ENCODE assay signal across 8 cellular contexts in the genomic region with DNA sequence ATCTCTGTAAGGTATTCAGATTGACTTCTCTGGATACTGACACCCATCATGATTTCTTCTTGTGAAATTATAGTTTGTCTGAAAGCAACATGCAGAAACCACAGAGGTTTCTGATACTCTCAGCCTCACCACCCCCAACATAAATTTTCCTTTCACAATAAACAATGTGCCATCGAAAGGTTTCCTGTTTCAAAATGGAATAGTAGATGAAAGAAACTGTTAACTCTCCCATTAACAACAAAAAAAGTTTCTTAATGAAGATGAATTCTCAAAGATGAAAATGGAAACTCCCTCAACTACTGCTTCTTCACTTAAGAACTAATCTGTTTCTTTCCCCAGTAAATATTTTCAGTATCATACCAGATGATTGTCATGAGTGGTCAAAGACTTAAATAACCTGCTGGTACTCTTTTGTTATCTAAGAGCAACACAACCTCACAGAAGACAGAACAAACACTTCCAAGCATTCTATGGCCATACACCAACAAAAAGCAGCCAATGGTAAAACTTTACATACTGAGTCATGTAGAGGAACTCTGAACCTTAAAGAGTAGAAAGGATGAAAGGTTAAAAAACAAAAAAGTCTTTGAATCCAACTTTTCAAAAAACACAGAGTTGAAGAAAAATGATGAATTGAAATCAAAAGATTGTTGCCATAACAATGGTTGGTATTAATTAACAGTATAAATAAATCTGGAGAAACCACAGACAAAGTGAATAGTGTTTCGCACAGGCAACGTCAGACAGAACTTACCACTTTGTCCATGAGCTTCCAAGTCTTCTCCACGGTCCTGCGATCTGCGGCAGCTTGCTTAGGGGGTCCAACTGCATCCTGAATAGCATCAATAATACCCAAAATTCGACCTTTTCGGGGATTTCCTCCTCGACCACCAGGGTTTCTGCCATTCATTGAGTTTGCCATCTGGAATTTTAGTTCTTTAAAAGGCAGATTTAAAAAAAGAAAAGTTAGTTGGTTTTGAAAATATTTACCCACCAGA. TPM values are rescaled to one million over a fixed set of nuclear protein-coding genes. Genes with fewer than 3 reads are reported as not detected.
DNase-seq lines count a peak whose midpoint lies in the region; ATAC-seq, FAIRE-seq and TF ChIP-seq lines count a peak whose summit lies in the region.

No MANE protein-coding gene starts in this region.

- dilution Hi-C loops in endothelial cell of umbilical vein (cut with MboI; ENCODE audit: extremely low pct_ligation_motif_present, low sequenced_read_pairs): no loop called here

- H3K27me3 ChIP-seq in ACC112 (ENCODE audit: insufficient read depth, low read length): no peaks in the 10 kb centered on the region
- H3K27me3 ChIP-seq in endothelial cell of umbilical vein (ENCODE audit: control insufficient read depth in 2 of 2, insufficient read depth in 2 of 2, low read length in 2 of 2): no peaks in the 10 kb centered on the region
- H3K27me3 ChIP-seq in neuronal stem cell (ENCODE audit: control insufficient read depth in 3 of 3, insufficient read depth in 3 of 3, low read depth in 1 of 3, low read length in 3 of 3): peaks cover 0 to 2% (median 0%) of the 10 kb centered on the region in 3 experiments

- CTCF ChIA-PET in endothelial cell of umbilical vein (lab: Charles Lee): interaction anchor here (1.0 to 2.7 kb wide), 4 partner anchors 43 to 1198 kb away, joined by 4 to 9 read pairs (median 6); no protein-coding TSS in a partner anchor

- no peak overlapping the region for H2BK12ac ChIP-seq in neuronal stem cell (ENCODE audit: low read length)

- H3K23ac ChIP-seq in neuronal stem cell (ENCODE audit: low read depth, low read length, poor library complexity): no peak overlapping the region

- H2AFZ ChIP-seq in ACC112 (ENCODE audit: low read length, unreplicated experiment): peak overlapping the region; percentile 19
- H2AFZ ChIP-seq in endothelial cell of umbilical vein (ENCODE audit: low read depth, low read length): no peak overlapping the region
- H2AFZ ChIP-seq in neuronal stem cell (ENCODE audit: low read length): peak overlapping the region; percentile 23

- BruUV-seq in endothelial cell of umbilical vein (replicated peaks; lab: Mats Ljungman, UMichigan): TSS peak; percentile 29

- no CpG with 5 or more reads among the region's 9 CpGs for whole genome bisulfite sequencing in neuronal stem cell (ENCODE audit: extremely low coverage in 2 of 2, insufficient read length in 2 of 2, insufficient replicate concordance in 1 of 2), 2 donors

- no peak overlapping the region for H2BK5ac ChIP-seq in neuronal stem cell (ENCODE audit: low read length)

- no peak overlapping the region for H3K14ac ChIP-seq in neuronal stem cell (ENCODE audit: low read length)

- POLR2A ChIA-PET in endothelial cell of umbilical vein (lab: Charles Lee): no interaction called here

- H3K79me1 ChIP-seq in neuronal stem cell (ENCODE audit: low read depth, low read length): no peaks in the 10 kb centered on the region

- H3K4me3 ChIP-seq in ACC112 (ENCODE audit: low read depth, low read length) (peak overlapping the region; percentile 93), endothelial cell of umbilical vein (replicated peaks in 1 of 3; ENCODE audit: insufficient read depth in 1 of 3, low read depth in 1 of 3, low read length in 3 of 3) (peak overlapping the region; percentile 84 to 97 (median 94)), neuronal stem cell (ENCODE audit: low read length in 2 of 2) (peak overlapping the region in 1 of 2 donors; percentile 71)

- H3K36me3 ChIP-seq in ACC112 (ENCODE audit: insufficient read depth, low read length): peaks cover 27% of the 10 kb centered on the region
- H3K36me3 ChIP-seq in endothelial cell of umbilical vein (ENCODE audit: control insufficient read depth in 2 of 2, extremely low read depth in 1 of 2, insufficient read depth in 2 of 2, low read length in 2 of 2): peaks cover 0 to 2% of the 10 kb centered on the region in 2 experiments
- peaks cover 0 to 45% of the 10 kb centered on the region in 2 donors for H3K36me3 ChIP-seq in neuronal stem cell (replicated peaks in 1 of 2; ENCODE audit: control insufficient read depth in 2 of 2, insufficient read depth in 2 of 2, low read length in 2 of 2)

- TF ChIP-seq CTCF in endothelial cell of umbilical vein (IDR thresholded peaks at IDR 0.05; ENCODE audit: extremely low read depth in 1 of 2, insufficient read depth in 1 of 2, low read depth in 1 of 2, low read length in 2 of 2): no peak

- H3K9me3 ChIP-seq in endothelial cell of umbilical vein (replicated peaks; ENCODE audit: control insufficient read depth, insufficient read depth, low read length) (no peaks in the 10 kb centered on the region), neuronal stem cell (replicated peaks in 1 of 2; ENCODE audit: control insufficient read depth in 2 of 2, insufficient read depth in 1 of 2, low read depth in 1 of 2, low read length in 2 of 2) (no peaks in the 10 kb centered on the region)

- no peak overlapping the region for H3K4ac ChIP-seq in neuronal stem cell (ENCODE audit: low read length)

- DNase-seq in SK-N-DZ (ENCODE audit: low spot score): peak; percentile 12
- peak; percentile 89 for DNase-seq in endothelial cell of umbilical vein (ENCODE audit: low read depth, low spot score)
- DNase-seq in neuronal stem cell (ENCODE audit: low spot score): no peak
- no peak for DNase-seq in ureter (ENCODE audit: low spot score)
- DNase-seq in NCI-H187 treated with DMSO at 0.1 percent for 48 hours (lab: John Stamatoyannopoulos, UW): no peak

- H3K4me2 ChIP-seq in endothelial cell of umbilical vein (ENCODE audit: insufficient read depth, low read length) (peak overlapping the region; percentile 97), neuronal stem cell (ENCODE audit: insufficient read depth, low read length, poor library complexity, severe bottlenecking) (no peak overlapping the region)

- intact Hi-C loops in endothelial cell of umbilical vein (cut with micrococcal nuclease): loop anchor here (5.0 to 10.0 kb wide), 3 partner anchors 502 to 1198 kb away; partner anchors contain the start of gene ALCAM

- no peak overlapping the region for H2BK15ac ChIP-seq in neuronal stem cell (ENCODE audit: low read length)

- no peak overlapping the region for H4K91ac ChIP-seq in neuronal stem cell (ENCODE audit: low read depth, low read length, poor library complexity)

- H4K20me1 ChIP-seq in endothelial cell of umbilical vein (replicated peaks; ENCODE audit: control insufficient read depth, extremely low read depth, insufficient read depth, low read length): no peaks in the 10 kb centered on the region

- H3K18ac ChIP-seq in neuronal stem cell (ENCODE audit: low read length): no peak overlapping the region

- H2BK120ac ChIP-seq in neuronal stem cell (ENCODE audit: low read depth, low read length): no peak overlapping the region

- H4K8ac ChIP-seq in neuronal stem cell (ENCODE audit: low read depth, low read length): no peak overlapping the region

- ATAC-seq in GM18511 (IDR thresholded peaks at IDR 0.05; ENCODE audit: unreplicated experiment) (peak; percentile 31), HG02973 (IDR thresholded peaks at IDR 0.05; ENCODE audit: unreplicated experiment) (peak; percentile 20)

- FAIRE-seq in endothelial cell of umbilical vein (lab: Jason Lieb, UNC): peak; percentile 8

- no peak overlapping the region for H2AK5ac ChIP-seq in neuronal stem cell (ENCODE audit: low read depth, low read length)

- peak overlapping the region; percentile 89 for H3K27ac ChIP-seq in ACC112 (ENCODE audit: low read depth, low read length)
- peak overlapping the region; percentile 64 for H3K27ac ChIP-seq in endothelial cell of umbilical vein (ENCODE audit: insufficient read depth, low read depth, low read length)
- H3K27ac ChIP-seq in neuronal stem cell (replicated peaks; ENCODE audit: low read length): no peak overlapping the region

- peak overlapping the region; percentile 93 for H3K9ac ChIP-seq in endothelial cell of umbilical vein (replicated peaks; ENCODE audit: extremely low read depth, insufficient read depth, low read length)
- H3K9ac ChIP-seq in neuronal stem cell (ENCODE audit: low read depth, low read length, poor library complexity): no peak overlapping the region

- peak; percentile 27 for TF ChIP-seq POLR2A in endothelial cell of umbilical vein (IDR thresholded peaks at IDR 0.05; ENCODE audit: low read depth, low read length)

- no peaks in the 10 kb centered on the region for H3K9me1 ChIP-seq in endothelial cell of umbilical vein (replicated peaks; ENCODE audit: control insufficient read depth, extremely low read depth, insufficient read depth, low read length)

- peaks cover 62% of the 10 kb centered on the region for H3K79me2 ChIP-seq in ACC112 (ENCODE audit: control insufficient read depth, insufficient read depth, low read length, unreplicated experiment)
- H3K79me2 ChIP-seq in endothelial cell of umbilical vein (ENCODE audit: control insufficient read depth, insufficient read depth, low read length): peaks cover 43% of the 10 kb centered on the region

- H3K4me1 ChIP-seq in ACC112 (ENCODE audit: control insufficient read depth, insufficient read depth, low read length, unreplicated experiment) (peaks cover 37% of the 10 kb centered on the region), endothelial cell of umbilical vein (ENCODE audit: control insufficient read depth, extremely low read depth, insufficient read depth, low read length) (peaks cover 42% of the 10 kb centered on the region), neuronal stem cell (ENCODE audit: control insufficient read depth in 2 of 2, insufficient read depth in 1 of 2, low read depth in 1 of 2, low read length in 2 of 2) (peaks cover 0 to 2% of the 10 kb centered on the region in 2 donors)

TF ChIP-seq in endothelial cell of umbilical vein, 7 proteins besides CTCF, POLR2A, EP300 and RAD21 (continues in another document):
- TF ChIP-seq FOS (IDR thresholded peaks at IDR 0.05; ENCODE audit: borderline replicate concordance, insufficient read depth, low read length): no peak
- TF ChIP-seq, protein P1, sequence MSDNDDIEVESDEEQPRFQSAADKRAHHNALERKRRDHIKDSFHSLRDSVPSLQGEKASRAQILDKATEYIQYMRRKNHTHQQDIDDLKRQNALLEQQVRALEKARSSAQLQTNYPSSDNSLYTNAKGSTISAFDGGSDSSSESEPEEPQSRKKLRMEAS (IDR thresholded peaks at IDR 0.05; ENCODE audit: insufficient read depth, insufficient read length): no peak

RNA-seq across cellular contexts. Expression of gene CBLB, which starts 1.9 kb away (rescaled TPM):
- polyA plus RNA-seq in SK-N-DZ (2014; cell fraction: cytosol; rRNA removed): 6.8 and 16.0 TPM in 2 replicates
- 12.1 and 17.4 TPM in 2 replicates for polyA plus RNA-seq in SK-N-DZ (2014; cell fraction: nucleus; rRNA removed)
- total RNA-seq in endothelial cell of umbilical vein (39.6 and 39.8 TPM in 2 replicates), ureter (90.8 TPM)
- polyA plus RNA-seq in endothelial cell of umbilical vein: 17.1 and 17.8 TPM in 2 replicates
- polyA plus RNA-seq in endothelial cell of umbilical vein (2011; cell fraction: cytosol; rRNA removed): 13.2 and 15.4 TPM in 2 replicates
- polyA plus RNA-seq in endothelial cell of umbilical vein (2011; cell fraction: nucleus; rRNA removed): 62.4 and 64.5 TPM in 2 replicates
- 19.5 and 22.0 TPM in 2 replicates for polyA plus RNA-seq in endothelial cell of umbilical vein (2012)
- polyA minus RNA-seq in endothelial cell of umbilical vein: 43.2 and 47.8 TPM in 2 replicates
- 2.6 TPM for polyA minus RNA-seq in endothelial cell of umbilical vein (2011; cell fraction: cytosol; rRNA and poly(A)+ RNA removed)
- polyA minus RNA-seq in endothelial cell of umbilical vein (2011; cell fraction: nucleus; rRNA and poly(A)+ RNA removed): 139 and 164 TPM in 2 replicates
- 12.6 TPM for polyA plus RNA-seq in neuronal stem cell (2013, experiment 1 of 2)
- polyA plus RNA-seq in neuronal stem cell (2013, experiment 2 of 2): 11.8 TPM

Comparison
In these comparisons a context has a peak if more than half of its experiments do, and no peak if none do; other contexts are left out.
1. DNase-seq: peak in SK-N-DZ (single experiment) and endothelial cell of umbilical vein (single experiment); none in neuronal stem cell (single experiment), ureter (single experiment) and NCI-H187 treated with DMSO at 0.1 percent for 48 hours (single experiment).